In genomic region chr5:51859624-51860023, GRCh38 we compare ENCODE assay signal across 30 cellular contexts.
"Had no signal": no experiment of that assay in that cellular context is flagged by ENCODE, and none has a peak within 500 bp of the region (broad histone marks: within the 10 kb centered on the region; RNA-seq: fewer than 3 reads in every experiment).

No MANE protein-coding gene starts in this region.

- H3K4me2 ChIP-seq: neural progenitor cell, smooth muscle cell had no signal

- H3K36me3 ChIP-seq: esophagus squamous epithelium, heart right ventricle, lower lobe of right lung, neural progenitor cell, right lobe of liver, suprapubic skin, transverse colon, vagina had no signal

- H2AFZ ChIP-seq: neural progenitor cell, parathyroid adenoma had no signal

- DNase-seq: dermis blood vessel endothelial cell; effector memory CD4-positive, alpha-beta T cell; erythroblast; esophagus squamous epithelium; foreskin melanocyte; glutamatergic neuron; heart right ventricle; hippocampal formation; immature natural killer cell; islet precursor cell; left ventricle myocardium superior; lower lobe of right lung; midbrain; naive thymus-derived CD4-positive, alpha-beta T cell; right lobe of liver; stimulated activated CD4-positive, alpha-beta T cell treated with anti-CD3 and anti-CD28 coated beads, Interleukin-12 subunit alpha, Interleukin-12 subunit beta, amount 100 ng/mL, for 4 hours; stimulated activated CD4-positive, alpha-beta T cell treated with anti-CD3 and anti-CD28 coated beads, Interleukin-1b, Interleukin-23, amount 100 ng/mL, for 48 hours; stimulated activated CD4-positive, alpha-beta T cell treated with anti-CD3 and anti-CD28 coated beads, Interleukin-4, amount 100 ng/mL, for 1 hour; stimulated activated CD8-positive, alpha-beta memory T cell treated with anti-CD3 and anti-CD28 coated beads, Interleukin-4, amount 100 ng/mL, for 48 hours; stimulated activated naive CD4-positive, alpha-beta T cell; stimulated activated naive CD8-positive, alpha-beta T cell treated with anti-CD3 and anti-CD28 coated beads, Interleukin-15, amount 100 ng/mL, for 72 hours; transverse colon had no signal

- H3K36me3 Mint-ChIP-seq: immature natural killer cell; naive thymus-derived CD4-positive, alpha-beta T cell; neural progenitor cell had no signal

- H3K9me3 ChIP-seq: esophagus squamous epithelium, heart right ventricle, lower lobe of right lung, right lobe of liver, suprapubic skin, transverse colon, vagina had no signal

- H3K79me2 ChIP-seq: parathyroid adenoma had no signal

- H3K27ac Mint-ChIP-seq: immature natural killer cell; naive thymus-derived CD4-positive, alpha-beta T cell; nephron; neural progenitor cell; progenitor cell of endocrine pancreas; stimulated activated naive CD8-positive, alpha-beta T cell treated with anti-CD3 and anti-CD28 coated beads, Interleukin-15, amount 100 ng/mL, for 72 hours had no signal

- H3K9ac ChIP-seq: neural progenitor cell, parathyroid adenoma had no signal

- H3K4me1 ChIP-seq: esophagus squamous epithelium, heart right ventricle, lower lobe of right lung, neural progenitor cell, parathyroid adenoma, right lobe of liver, suprapubic skin, vagina had no signal

- H3K9me3 Mint-ChIP-seq: nephron, neural progenitor cell had no signal

- H3K27me3 ChIP-seq: esophagus squamous epithelium, heart right ventricle, neural progenitor cell, suprapubic skin, transverse colon, vagina had no signal

- H3K4me3 Mint-ChIP-seq: immature natural killer cell; naive thymus-derived CD4-positive, alpha-beta T cell; nephron; neural progenitor cell; stimulated activated naive CD8-positive, alpha-beta T cell treated with anti-CD3 and anti-CD28 coated beads, Interleukin-15, amount 100 ng/mL, for 72 hours had no signal

- H3K27me3 Mint-ChIP-seq: naive thymus-derived CD4-positive, alpha-beta T cell; progenitor cell of endocrine pancreas; stimulated activated naive CD8-positive, alpha-beta T cell treated with anti-CD3 and anti-CD28 coated beads, Interleukin-15, amount 100 ng/mL, for 72 hours had no signal

- H3K4me1 Mint-ChIP-seq: immature natural killer cell; naive thymus-derived CD4-positive, alpha-beta T cell; nephron; neural progenitor cell; stimulated activated naive CD8-positive, alpha-beta T cell treated with anti-CD3 and anti-CD28 coated beads, Interleukin-15, amount 100 ng/mL, for 72 hours had no signal

- H3K27ac ChIP-seq: coronary artery, esophagus squamous epithelium, heart right ventricle, lower lobe of right lung, neural progenitor cell, parathyroid adenoma, right lobe of liver, suprapubic skin, transverse colon, vagina had no signal

- H3K4me3 ChIP-seq: coronary artery, esophagus squamous epithelium, heart right ventricle, lower lobe of right lung, neural progenitor cell, right lobe of liver, smooth muscle cell, suprapubic skin, transverse colon, vagina had no signal

- ATAC-seq: heart right ventricle; left ventricle myocardium superior; lower lobe of right lung; naive thymus-derived CD4-positive, alpha-beta T cell; right lobe of liver; stimulated activated naive CD8-positive, alpha-beta T cell treated with anti-CD3 and anti-CD28 coated beads, Interleukin-15, amount 100 ng/mL, for 72 hours had no signal
